In genomic region chr15:67064607-67065530, GRCh38 we compare ENCODE assay signal across 8 cellular contexts. TPM values are rescaled to one million over a fixed set of nuclear protein-coding genes. Genes with fewer than 3 reads are reported as not detected.
DNase-seq lines count a peak whose midpoint lies in the region; ATAC-seq and TF ChIP-seq lines count a peak whose summit lies in the region.

No MANE protein-coding gene starts in this region.

- TF ChIP-seq POLR2A in spleen (IDR thresholded peaks at IDR 0.05): no peak

- DNase-seq in DMS114 treated with DMSO at 0.1 percent for 48 hours (lab: John Stamatoyannopoulos, UW; ENCODE audit: unreplicated experiment) (peak; percentile 49), NCI-H526 treated with DMSO at 0.1 percent for 48 hours (lab: John Stamatoyannopoulos, UW) (peak; percentile 72), spleen (peak; percentile 92), NCI-H1092 treated with DMSO at 0.1 percent for 48 hours (lab: John Stamatoyannopoulos, UW) (no peak)

- H3K27me3 ChIP-seq in spleen (replicated peaks in 1 of 7): no peaks in the 10 kb centered on the region

- WGBS in spleen, 5 donors: 5 to 24% (median 7%) methylated on average over 11 to 75 of the region's 75 CpGs

- ATAC-seq in GM21619 (IDR thresholded peaks at IDR 0.05; ENCODE audit: unreplicated experiment) (peak; percentile 23), HG03378 (IDR thresholded peaks at IDR 0.05; ENCODE audit: unreplicated experiment) (no peak)

- no peaks in the 10 kb centered on the region for H3K36me3 ChIP-seq in spleen

- H3K27ac ChIP-seq in angular gyrus (ENCODE audit: low read depth, low read length): peak overlapping the region; percentile 54
- peak overlapping the region; percentile 75 to 89 (median 86) for H3K27ac ChIP-seq in spleen

- TF ChIP-seq CTCF in spleen (IDR thresholded peaks at IDR 0.05 in 8 of 11, conservative IDR thresholded peaks at IDR 0.05 in 3 of 11): peak in 5 of 11 experiments; percentile 6 to 20 (median 12)

- H3K4me3 ChIP-seq in iPS-18c (ENCODE audit: insufficient read depth, low read depth, low read length) (peak overlapping the region; percentile 81), spleen (peak overlapping the region; percentile 57 to 90 (median 82))

- H3K9me3 ChIP-seq in iPS-18c (ENCODE audit: control insufficient read depth, insufficient read depth, low read length) (no peaks in the 10 kb centered on the region), spleen (no peaks in the 10 kb centered on the region)

- intact Hi-C loops in spleen (cut with DNase I; ENCODE audit: low total_unique reads): no loop called here

- H3K4me1 ChIP-seq in spleen: peaks cover 29 to 57% (median 44%) of the 10 kb centered on the region in 6 donors

RNA-seq across cellular contexts. Expression of gene SMAD3, which starts 0.5 kb away (rescaled TPM):
- total RNA-seq in spleen: 10 to 100 TPM; 27.3 to 78.4 (median 47.5) TPM
- 1 to 10 TPM; 8.3 to 8.9 (median 8.6) TPM for polyA plus RNA-seq in spleen
